In the genomic region with DNA sequence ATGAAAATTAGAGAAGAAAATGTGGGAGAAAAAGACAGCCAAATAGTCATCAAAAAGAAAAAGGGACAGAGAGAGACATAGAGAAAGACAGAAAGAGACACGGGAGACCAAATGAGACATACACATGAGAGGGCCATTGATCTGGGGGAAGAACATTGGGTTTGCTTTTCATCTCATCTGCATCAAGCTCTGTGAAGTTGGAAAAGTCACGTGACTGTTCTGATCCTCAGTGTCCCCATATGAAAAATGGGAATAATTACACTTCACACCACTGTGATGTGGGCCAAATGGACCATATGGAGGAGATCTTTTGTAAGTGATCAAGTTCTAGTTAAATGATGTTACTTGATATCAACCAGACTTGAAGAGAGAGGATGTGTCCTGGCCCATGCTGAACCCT, we compare ENCODE assay signal across 26 cellular contexts.
DNase-seq lines count a peak whose midpoint lies in the region; ATAC-seq, FAIRE-seq and TF ChIP-seq lines count a peak whose summit lies in the region.
"Had no signal": no experiment of that assay in that cellular context is flagged by ENCODE, and none has a peak within 500 bp of the region (broad histone marks: within the 10 kb centered on the region; RNA-seq: fewer than 3 reads in every experiment).

No MANE protein-coding gene starts in this region.

- H3K27me3 ChIP-seq in HepG2 (ENCODE audit: control insufficient read depth in 1 of 2, insufficient read depth in 2 of 2, low read length in 2 of 2) (no peaks in the 10 kb centered on the region), right lobe of liver (no peaks in the 10 kb centered on the region), GM12878 (replicated peaks in 1 of 2; ENCODE audit: control insufficient read depth in 2 of 2, insufficient read depth in 2 of 2, low read length in 1 of 2) (no peaks in the 10 kb centered on the region; a peak in 1 of 4 replicates), lung (ENCODE audit: control insufficient read depth, insufficient read depth) (peaks cover 3% of the 10 kb centered on the region)
- H3K27me3 ChIP-seq: BE2C; BLaER1 treated with 17β-estradiol and CSF1 and Interleukin-3, amounts not matched to agents 10 nM and 100 nM had no signal

- TF ChIP-seq RAD21 in HepG2 (CRISPR knock-in tag; IDR thresholded peaks at IDR 0.05) (no peak), GM12878 (IDR thresholded peaks at IDR 0.05; ENCODE audit: insufficient read depth, low read depth, low read length) (no peak)

- H3K27me3 Mint-ChIP-seq in activated CD4-positive, alpha-beta memory T cell treated with anti-CD3 and anti-CD28 coated beads for 36 hours: peaks cover 4% of the 10 kb centered on the region

- H3K4me3 ChIP-seq in HepG2 (replicated peaks in 1 of 3; ENCODE audit: insufficient read depth in 1 of 3, low read depth in 2 of 3, low read length in 3 of 3): no peak overlapping the region
- no peak overlapping the region for H3K4me3 ChIP-seq in right lobe of liver
- no peak overlapping the region for H3K4me3 ChIP-seq in GM12878
- H3K4me3 ChIP-seq in lung: no peak overlapping the region
- H3K4me3 ChIP-seq: A549; BLaER1 treated with 17β-estradiol and CSF1 and Interleukin-3, amounts not matched to agents 10 nM and 100 nM; HAP-1 had no signal

- RAD21 ChIA-PET in GM12878 (lab: Charles Lee; ENCODE audit: unreplicated experiment): interaction anchor here (2.4 kb wide), 1 partner anchor 544 kb away, joined by 15 read pairs; no protein-coding TSS in a partner anchor

- no peaks in the 10 kb centered on the region for H3K4me1 Mint-ChIP-seq in activated CD4-positive, alpha-beta memory T cell treated with anti-CD3 and anti-CD28 coated beads for 36 hours (ENCODE audit: low read depth)
- H3K4me1 Mint-ChIP-seq: CD8-positive, alpha-beta memory T cell had no signal

- H3K4me2 ChIP-seq in HepG2 (ENCODE audit: low read depth, low read length) (no peak overlapping the region), GM12878 (ENCODE audit: control insufficient read depth, insufficient read depth) (no peak overlapping the region)
- H3K4me2 ChIP-seq: A549 had no signal

- H3K9ac ChIP-seq in HepG2 (ENCODE audit: insufficient read depth, low read depth, low read length): no peak overlapping the region
- H3K9ac ChIP-seq in GM12878 (ENCODE audit: control insufficient read depth, insufficient read depth, low read length): no peak overlapping the region
- H3K9ac ChIP-seq: BLaER1 treated with 17β-estradiol and CSF1 and Interleukin-3, amounts not matched to agents 10 nM and 100 nM had no signal

- H3K79me2 ChIP-seq in HepG2 (ENCODE audit: insufficient read depth, low read length) (no peaks in the 10 kb centered on the region), GM12878 (ENCODE audit: control insufficient read depth, insufficient read depth, low read length) (no peaks in the 10 kb centered on the region)

- TF ChIP-seq CTCF in HepG2 (CRISPR knock-in tag; IDR thresholded peaks at IDR 0.05) (no peak), right lobe of liver (IDR thresholded peaks at IDR 0.05) (no peak), GM12878 (IDR thresholded peaks at IDR 0.05 in 2 of 3, conservative IDR thresholded peaks at IDR 0.05 in 1 of 3; ENCODE audit: control insufficient read depth in 2 of 3, extremely low read depth in 1 of 3, insufficient read depth in 1 of 3, low read depth in 3 of 3, low read length in 3 of 3) (no peak), lung (IDR thresholded peaks at IDR 0.05; ENCODE audit: control extremely low read depth, extremely low read depth) (no peak)

- no peak overlapping the region for H3K27ac ChIP-seq in HepG2 (ENCODE audit: extremely low read length, insufficient read depth, low read length)
- H3K27ac ChIP-seq in right lobe of liver: no peak overlapping the region
- no peak overlapping the region for H3K27ac ChIP-seq in GM12878 (ENCODE audit: control insufficient read depth, insufficient read depth)
- no peak overlapping the region for H3K27ac ChIP-seq in lung (ENCODE audit: low read depth in 1 of 2, low read length in 1 of 2)
- H3K27ac ChIP-seq: A549 had no signal

- BruUV-seq in HepG2 (replicated peaks; lab: Mats Ljungman, UMichigan) (no TSS peak), GM12878 (replicated peaks; lab: Mats Ljungman, UMichigan) (no TSS peak)

- ATAC-seq in HepG2 (no peak), right lobe of liver (no peak), GM12878 (no peak), lung (ENCODE audit: insufficient read depth, low FRiP score) (no peak), GM18505 (IDR thresholded peaks at IDR 0.05; ENCODE audit: unreplicated experiment) (no peak)

- TF ChIP-seq POLR2A in HepG2 (IDR thresholded peaks at IDR 0.05; ENCODE audit: insufficient read depth in 1 of 2, low read depth in 2 of 2, low read length in 2 of 2) (no peak), right lobe of liver (IDR thresholded peaks at IDR 0.05) (no peak), GM12878 (IDR thresholded peaks at IDR 0.05; ENCODE audit: low read depth, low read length) (no peak), GM18505 (IDR thresholded peaks at IDR 0.05; ENCODE audit: borderline replicate concordance, extremely low read depth, insufficient read depth, insufficient read length) (no peak)

- CTCF ChIA-PET in HepG2 (lab: Yijun Ruan, JAX; ENCODE audit: low intra/inter-chr PET ratio, low total read pairs) (no interaction called here), GM12878 (lab: Yijun Ruan, JAX) (interaction anchor here (1.1 to 2.1 kb wide), 5 partner anchors 10 to 573 kb away, joined by 4 to 9 read pairs (median 7); no protein-coding TSS in a partner anchor)
- CTCF ChIA-PET in activated CD4-positive, alpha-beta memory T cell treated with anti-CD3 and anti-CD28 coated beads for 36 hours (lab: Charles Lee): interaction anchor here (1.3 to 2.1 kb wide), 3 partner anchors 11 to 574 kb away, joined by 5 to 15 read pairs (median 6); no protein-coding TSS in a partner anchor

- H3K36me3 ChIP-seq in HepG2 (replicated peaks in 1 of 2; ENCODE audit: control insufficient read depth in 1 of 2, insufficient read depth in 2 of 2, low read length in 2 of 2) (no peaks in the 10 kb centered on the region), right lobe of liver (no peaks in the 10 kb centered on the region), GM12878 (ENCODE audit: control insufficient read depth in 2 of 2, insufficient read depth in 2 of 2, low read length in 1 of 2) (no peaks in the 10 kb centered on the region), lung (ENCODE audit: control insufficient read depth in 2 of 2, insufficient read depth in 2 of 2, low read length in 2 of 2) (no peaks in the 10 kb centered on the region)
- H3K36me3 ChIP-seq: BE2C; BLaER1 treated with 17β-estradiol and CSF1 and Interleukin-3, amounts not matched to agents 10 nM and 100 nM; HAP-1 had no signal

- H3K9me3 Mint-ChIP-seq in activated CD4-positive, alpha-beta memory T cell treated with anti-CD3 and anti-CD28 coated beads for 36 hours: no peaks in the 10 kb centered on the region
- H3K9me3 Mint-ChIP-seq: CD4-positive, alpha-beta T cell; HFFc6 had no signal

- H3K9me3 ChIP-seq in HepG2 (ENCODE audit: low read length) (no peaks in the 10 kb centered on the region), right lobe of liver (no peaks in the 10 kb centered on the region), GM12878 (replicated peaks; ENCODE audit: control insufficient read depth, insufficient read depth, low read length) (no peaks in the 10 kb centered on the region; the same call in 2 of the 3 replicates), lung (ENCODE audit: control insufficient read depth in 2 of 2, insufficient read depth in 1 of 2, low read length in 1 of 2) (no peaks in the 10 kb centered on the region)
- H3K9me3 ChIP-seq: A549; BE2C; BLaER1 treated with 17β-estradiol and CSF1 and Interleukin-3, amounts not matched to agents 10 nM and 100 nM; HAP-1 had no signal

- WGBS in HepG2 (ENCODE audit: low lambda C conversion rate): 59% methylated on average over 2 of the region's 2 CpGs
- WGBS in right lobe of liver (ENCODE audit: insufficient coverage, low coverage, low lambda C conversion rate, missing lambda C conversion rate): 55% methylated on average over 2 of the region's 2 CpGs
- 30% methylated on average over 2 of the region's 2 CpGs for WGBS in GM12878 (ENCODE audit: insufficient coverage, insufficient replicate concordance, low lambda C conversion rate, missing lambda C conversion rate)
- 86 to 94% methylated on average over 2 of the region's 2 CpGs for WGBS in lung, 2 donors

- H3K4me1 ChIP-seq in HepG2 (ENCODE audit: insufficient read depth, low read length): no peaks in the 10 kb centered on the region
- H3K4me1 ChIP-seq in right lobe of liver: no peaks in the 10 kb centered on the region
- H3K4me1 ChIP-seq in GM12878 (ENCODE audit: control insufficient read depth, insufficient read depth, low read length): no peaks in the 10 kb centered on the region
- H3K4me1 ChIP-seq in lung (ENCODE audit: control insufficient read depth in 2 of 2, insufficient read depth in 2 of 2, low read length in 2 of 2): no peaks in the 10 kb centered on the region
- H3K4me1 ChIP-seq: A549, BE2C, HAP-1 had no signal

- in situ Hi-C loops in HepG2 (cut with HindIII; ENCODE audit: extremely low pct_ligation_motif_present, low pct_unique_long_range_greater_than_20kb) (loop anchor here (10.0 to 25.0 kb wide), 2 partner anchors 572 to 814 kb away; no protein-coding TSS in a partner anchor), GM12878 (cut with MboI) (no loop called here)

- FAIRE-seq in HepG2 (lab: Jason Lieb, UNC) (no peak), GM12878 (lab: Jason Lieb, UNC) (no peak)
- FAIRE-seq: A549, D721Med, GM12892, GM19239, H54 had no signal

- TF ChIP-seq EP300 in HepG2 (IDR thresholded peaks at IDR 0.05; ENCODE audit: low read depth in 2 of 2, low read length in 2 of 2) (no peak), HepG2 (CRISPR knock-in tag; IDR thresholded peaks at IDR 0.05; ENCODE audit: borderline replicate concordance) (no peak), GM12878 (IDR thresholded peaks at IDR 0.05; ENCODE audit: borderline replicate concordance in 1 of 2, control insufficient read depth in 1 of 2, low read depth in 2 of 2, low read length in 2 of 2) (no peak)

- no peak overlapping the region for H3K4me3 Mint-ChIP-seq in activated CD4-positive, alpha-beta memory T cell treated with anti-CD3 and anti-CD28 coated beads for 36 hours
- H3K4me3 Mint-ChIP-seq: CD14-positive monocyte; CD4-positive, alpha-beta T cell; CD8-positive, alpha-beta memory T cell had no signal

- POLR2A ChIA-PET in HepG2 (lab: Yijun Ruan, JAX) (no interaction called here), GM12878 (lab: Charles Lee) (no interaction called here)
- POLR2A ChIA-PET in activated CD4-positive, alpha-beta memory T cell treated with anti-CD3 and anti-CD28 coated beads for 36 hours (lab: Charles Lee): no interaction called here

- SMC1A ChIA-PET in GM12878 (lab: Charles Lee; ENCODE audit: uncharacterized antibody, unreplicated experiment): interaction anchor here (1.4 kb wide), 1 partner anchor 544 kb away, joined by 7 read pairs; no protein-coding TSS in a partner anchor

- H2AFZ ChIP-seq in HepG2 (ENCODE audit: low read length) (no peak overlapping the region), GM12878 (ENCODE audit: control insufficient read depth, low read depth, low read length) (no peak overlapping the region)

- H3K36me3 Mint-ChIP-seq in activated CD4-positive, alpha-beta memory T cell treated with anti-CD3 and anti-CD28 coated beads for 36 hours: no peaks in the 10 kb centered on the region
- H3K36me3 Mint-ChIP-seq: CD14-positive monocyte; CD8-positive, alpha-beta memory T cell had no signal

- no peaks in the 10 kb centered on the region for H4K20me1 ChIP-seq in HepG2 (ENCODE audit: insufficient read depth, low read length)
- H4K20me1 ChIP-seq in GM12878 (ENCODE audit: control insufficient read depth, insufficient read depth): no peaks in the 10 kb centered on the region
- H4K20me1 ChIP-seq: BLaER1 treated with 17β-estradiol and CSF1 and Interleukin-3, amounts not matched to agents 10 nM and 100 nM had no signal

- no peak overlapping the region for H3K27ac Mint-ChIP-seq in activated CD4-positive, alpha-beta memory T cell treated with anti-CD3 and anti-CD28 coated beads for 36 hours
- H3K27ac Mint-ChIP-seq: CD14-positive monocyte; CD4-positive, alpha-beta T cell; HFFc6 had no signal

- no peak for DNase-seq in HepG2 (ENCODE audit: low spot score)
- DNase-seq in right lobe of liver: no peak
- no peak for DNase-seq in GM12878 (ENCODE audit: low read depth, low spot score)
- DNase-seq in lung (ENCODE audit: low spot score): peak; percentile 13
- DNase-seq in activated CD4-positive, alpha-beta memory T cell treated with anti-CD3 and anti-CD28 coated beads for 36 hours: no peak
- no peak for DNase-seq in NCI-H2107 treated with DMSO at 0.1 percent for 48 hours (lab: John Stamatoyannopoulos, UW; ENCODE audit: unreplicated experiment)
- DNase-seq: 8988T; ACHN; AML-193; BE2C; CD4-positive, alpha-beta T cell; CD8-positive, alpha-beta memory T cell; DMS53; DMS79 treated with DMSO at 0.1 percent for 48 hours; GF-D8; GOT3; HFFc6 had no signal

- intact Hi-C loops in HepG2 (cut with micrococcal nuclease; ENCODE audit: unreplicated experiment): loop anchor here (2.0 to 10.0 kb wide), 2 partner anchors 132 to 572 kb away; no protein-coding TSS in a partner anchor
- intact Hi-C loops in right lobe of liver (cut with DNase I): no loop called here
- intact Hi-C loops in GM12878 (cut with micrococcal nuclease; ENCODE audit: unreplicated experiment): loop anchor here (2.0 kb wide), 2 partner anchors 544 to 576 kb away; no protein-coding TSS in a partner anchor
- intact Hi-C loops in activated CD4-positive, alpha-beta memory T cell treated with anti-CD3 and anti-CD28 coated beads for 36 hours (cut with micrococcal nuclease): loop anchor here (5.0 kb wide), 1 partner anchor 574 kb away; no protein-coding TSS in a partner anchor

Comparison
In these comparisons a context has a peak if more than half of its experiments do, and no peak if none do; other contexts are left out.
1. intact Hi-C loops: an anchor here in HepG2 (2.0 to 10.0 kb wide), GM12878 (2.0 kb wide) and activated CD4-positive, alpha-beta memory T cell treated with anti-CD3 and anti-CD28 coated beads for 36 hours (5.0 kb wide); none called in right lobe of liver.